In genomic region chr9:130054820-130055219, GRCh38 we compare ENCODE assay signal across 8 cellular contexts. TPM values are rescaled to one million over a fixed set of nuclear protein-coding genes. Genes with fewer than 3 reads are reported as not detected.
DNase-seq lines count a peak whose midpoint lies in the region; ATAC-seq, FAIRE-seq and TF ChIP-seq lines count a peak whose summit lies in the region.
"Had no signal": no experiment of that assay in that cellular context is flagged by ENCODE, and none has a peak within 500 bp of the region (broad histone marks: within the 10 kb centered on the region; RNA-seq: fewer than 3 reads in every experiment).

No MANE protein-coding gene starts in this region.

- DNase-seq in keratinocyte (ENCODE audit: low read depth, low spot score): no peak
- no peak for DNase-seq in NCI-H1092 treated with DMSO at 0.1 percent for 48 hours (lab: John Stamatoyannopoulos, UW)
- no peak for DNase-seq in H4 (ENCODE audit: low spot score)
- DNase-seq: activated CD8-positive, alpha-beta memory T cell treated with anti-CD3 and anti-CD28 coated beads for 24 hours had no signal

- H3K9me3 ChIP-seq in HUES48 (ENCODE audit: control insufficient read depth, insufficient read depth, low read length) (no peaks in the 10 kb centered on the region), keratinocyte (ENCODE audit: control insufficient read depth, low read depth, low read length) (no peaks in the 10 kb centered on the region), stomach smooth muscle (ENCODE audit: control insufficient read depth in 2 of 2, low read length in 2 of 2) (no peaks in the 10 kb centered on the region)

- H4K20me1 ChIP-seq in keratinocyte (ENCODE audit: control insufficient read depth, extremely low read depth, insufficient read depth, low read length): no peaks in the 10 kb centered on the region

- ATAC-seq in activated T-helper 17 cell treated with anti-CD3 and anti-CD28 coated beads, Interleukin-2, amount 50 U/mL, for 72 hours (replicated peaks): no peak
- no peak for ATAC-seq in HG03469 (IDR thresholded peaks at IDR 0.05; ENCODE audit: unreplicated experiment)

- peaks cover 4% of the 10 kb centered on the region for H3K36me3 ChIP-seq in HUES48 (ENCODE audit: control insufficient read depth, insufficient read depth, low read length)
- H3K36me3 ChIP-seq in keratinocyte (ENCODE audit: control insufficient read depth in 2 of 2, extremely low read depth in 1 of 2, insufficient read depth in 2 of 2, low read length in 2 of 2): no peaks in the 10 kb centered on the region
- peaks cover 2% of the 10 kb centered on the region in 2 donors for H3K36me3 ChIP-seq in stomach smooth muscle (ENCODE audit: control insufficient read depth in 2 of 2, insufficient read depth in 2 of 2, low read length in 2 of 2)

- H3K4me1 ChIP-seq in HUES48 (ENCODE audit: control insufficient read depth, insufficient read depth, low read length) (0 out of 2 replicates have a peak, but pooled peaks cover 4% of the 10 kb centered on the region), keratinocyte (ENCODE audit: control insufficient read depth, extremely low read depth, insufficient read depth, low read length) (peaks cover 23% of the 10 kb centered on the region), stomach smooth muscle (ENCODE audit: control insufficient read depth, insufficient read depth, low read length) (peaks cover 28% of the 10 kb centered on the region)

- H3K27ac Mint-ChIP-seq in activated T-helper 17 cell treated with anti-CD3 and anti-CD28 coated beads, Interleukin-2, amount 50 U/mL, for 72 hours: peak overlapping the region; percentile 94

- no peak overlapping the region for H2AFZ ChIP-seq in keratinocyte (ENCODE audit: control insufficient read depth, low read length)

- no peak for TF ChIP-seq CTCF in keratinocyte (optimal IDR thresholded peaks at IDR 0.05 in 1 of 3, IDR thresholded peaks at IDR 0.05 in 1 of 3, conservative IDR thresholded peaks at IDR 0.05 in 1 of 3; ENCODE audit: extremely low read depth in 1 of 3, insufficient read depth in 2 of 3, low read length in 3 of 3)

- peaks cover 20% of the 10 kb centered on the region for H3K36me3 Mint-ChIP-seq in activated T-helper 17 cell treated with anti-CD3 and anti-CD28 coated beads, Interleukin-2, amount 50 U/mL, for 72 hours (ENCODE audit: low read depth)

- dilution Hi-C loops in keratinocyte (cut with MboI; ENCODE audit: extremely low pct_ligation_motif_present, low sequenced_read_pairs): no loop called here

- H3K9me1 ChIP-seq in keratinocyte (ENCODE audit: control insufficient read depth, extremely low read depth, insufficient read depth, low read length): no peaks in the 10 kb centered on the region

- no peaks in the 10 kb centered on the region for H3K9me3 Mint-ChIP-seq in activated T-helper 17 cell treated with anti-CD3 and anti-CD28 coated beads, Interleukin-2, amount 50 U/mL, for 72 hours

- FAIRE-seq in keratinocyte (lab: Jason Lieb, UNC): no peak

- H3K4me3 Mint-ChIP-seq in activated T-helper 17 cell treated with anti-CD3 and anti-CD28 coated beads, Interleukin-2, amount 50 U/mL, for 72 hours: peak overlapping the region; percentile 92

- H3K4me1 Mint-ChIP-seq in activated T-helper 17 cell treated with anti-CD3 and anti-CD28 coated beads, Interleukin-2, amount 50 U/mL, for 72 hours: peaks cover 9% of the 10 kb centered on the region

- no peaks in the 10 kb centered on the region for H3K27me3 ChIP-seq in HUES48 (ENCODE audit: control insufficient read depth, insufficient read depth, low read length)
- no peaks in the 10 kb centered on the region for H3K27me3 ChIP-seq in keratinocyte (ENCODE audit: control insufficient read depth, extremely low read depth, insufficient read depth, low read length)
- no peaks in the 10 kb centered on the region for H3K27me3 ChIP-seq in stomach smooth muscle (ENCODE audit: control insufficient read depth in 1 of 2, insufficient read depth in 2 of 2, low read length in 2 of 2)

- no peak overlapping the region for H3K27ac ChIP-seq in HUES48 (ENCODE audit: low read depth, low read length)
- H3K27ac ChIP-seq in keratinocyte (ENCODE audit: control insufficient read depth, insufficient read depth, low read length): peak overlapping the region; percentile 87
- peak overlapping the region; percentile 83 for H3K27ac ChIP-seq in stomach smooth muscle (ENCODE audit: low read length)

- H3K27me3 Mint-ChIP-seq in activated T-helper 17 cell treated with anti-CD3 and anti-CD28 coated beads, Interleukin-2, amount 50 U/mL, for 72 hours: no peaks in the 10 kb centered on the region

- H3K9ac ChIP-seq in HUES48 (ENCODE audit: low read depth, low read length): peak overlapping the region; percentile 62; the same call in 1 of the 2 replicates
- peak overlapping the region; percentile 93 for H3K9ac ChIP-seq in keratinocyte (ENCODE audit: control insufficient read depth, extremely low read depth, insufficient read depth, low read length)
- H3K9ac ChIP-seq in stomach smooth muscle (ENCODE audit: low read length in 2 of 2): peak overlapping the region; percentile 92 to 96

- peaks cover 56% of the 10 kb centered on the region for H3K79me2 ChIP-seq in keratinocyte (ENCODE audit: control insufficient read depth, insufficient read depth, low read length)

- H3K4me3 ChIP-seq in HUES48 (ENCODE audit: low read depth, low read length) (peak overlapping the region; percentile 75), keratinocyte (ENCODE audit: control insufficient read depth in 2 of 3, extremely low read depth in 1 of 3, insufficient read depth in 2 of 3, low read depth in 1 of 3, low read length in 3 of 3) (peak overlapping the region; percentile 61 to 97 (median 90)), stomach smooth muscle (ENCODE audit: low read length in 2 of 2) (peak overlapping the region; percentile 84 to 95)

- H3K4me2 ChIP-seq in keratinocyte (ENCODE audit: control insufficient read depth, extremely low read depth, insufficient read depth, low read depth, low read length): peak overlapping the region; percentile 93

RNA-seq across cellular contexts. Expression of gene GPR107, which starts 1.1 kb away (rescaled TPM):
- 10 to 100 TPM; 28.1 to 32.6 TPM for total RNA-seq in activated T-helper 17 cell treated with anti-CD3 and anti-CD28 coated beads, Interleukin-2, amount 50 U/mL, for 72 hours
- 27.3 to 30.8 TPM (median 29.7 TPM) in 3 replicates for polyA plus RNA-seq in keratinocyte
- polyA plus RNA-seq in keratinocyte (2011; ENCODE audit: low read depth): 11.7 TPM
- 12.8 and 18.5 TPM in 2 replicates for polyA plus RNA-seq in keratinocyte (2011; cell fraction: cytosol; rRNA removed)
- 69.0 and 72.5 TPM in 2 replicates for polyA plus RNA-seq in keratinocyte (2011; cell fraction: nucleus; rRNA removed)
- polyA plus RNA-seq in keratinocyte (2012; ENCODE audit: low replicate concordance): 26.6 and 31.8 TPM in 2 replicates
- polyA minus RNA-seq in keratinocyte: 22.3 to 50.2 TPM (median 31.4 TPM) in 3 replicates
- polyA minus RNA-seq in keratinocyte (2011; cell fraction: cytosol; rRNA and poly(A)+ RNA removed): 16.5 TPM
- 51.2 and 86.3 TPM in 2 replicates for polyA minus RNA-seq in keratinocyte (2011; cell fraction: nucleus; rRNA and poly(A)+ RNA removed)
- 13.0 and 21.3 TPM in 2 replicates for total RNA-seq in H4 (2014; rRNA removed; shearing (Covaris generic))

RNA-seq across cellular contexts. Expression of gene FNBP1, which starts 11.8 kb away (rescaled TPM):
- total RNA-seq in activated T-helper 17 cell treated with anti-CD3 and anti-CD28 coated beads, Interleukin-2, amount 50 U/mL, for 72 hours: 100 to 1,000 TPM; 173 to 492 TPM
- polyA plus RNA-seq in keratinocyte: 4.4 to 9.6 TPM (median 6.6 TPM) in 3 replicates
- polyA plus RNA-seq in keratinocyte (2011; ENCODE audit: low read depth): 126 TPM
- polyA plus RNA-seq in keratinocyte (2011; cell fraction: cytosol; rRNA removed): 7.7 and 9.1 TPM in 2 replicates
- 10.8 and 11.3 TPM in 2 replicates for polyA plus RNA-seq in keratinocyte (2011; cell fraction: nucleus; rRNA removed)
- polyA plus RNA-seq in keratinocyte (2012; ENCODE audit: low replicate concordance): 9.1 and 10.6 TPM in 2 replicates
- 6.8 to 17.5 TPM (median 7.5 TPM) in 3 replicates for polyA minus RNA-seq in keratinocyte
- 10.2 TPM for polyA minus RNA-seq in keratinocyte (2011; cell fraction: cytosol; rRNA and poly(A)+ RNA removed)
- 4.9 and 16.1 TPM in 2 replicates for polyA minus RNA-seq in keratinocyte (2011; cell fraction: nucleus; rRNA and poly(A)+ RNA removed)
- 19.2 and 24.7 TPM in 2 replicates for total RNA-seq in H4 (2014; rRNA removed; shearing (Covaris generic))
